In the genomic region with DNA sequence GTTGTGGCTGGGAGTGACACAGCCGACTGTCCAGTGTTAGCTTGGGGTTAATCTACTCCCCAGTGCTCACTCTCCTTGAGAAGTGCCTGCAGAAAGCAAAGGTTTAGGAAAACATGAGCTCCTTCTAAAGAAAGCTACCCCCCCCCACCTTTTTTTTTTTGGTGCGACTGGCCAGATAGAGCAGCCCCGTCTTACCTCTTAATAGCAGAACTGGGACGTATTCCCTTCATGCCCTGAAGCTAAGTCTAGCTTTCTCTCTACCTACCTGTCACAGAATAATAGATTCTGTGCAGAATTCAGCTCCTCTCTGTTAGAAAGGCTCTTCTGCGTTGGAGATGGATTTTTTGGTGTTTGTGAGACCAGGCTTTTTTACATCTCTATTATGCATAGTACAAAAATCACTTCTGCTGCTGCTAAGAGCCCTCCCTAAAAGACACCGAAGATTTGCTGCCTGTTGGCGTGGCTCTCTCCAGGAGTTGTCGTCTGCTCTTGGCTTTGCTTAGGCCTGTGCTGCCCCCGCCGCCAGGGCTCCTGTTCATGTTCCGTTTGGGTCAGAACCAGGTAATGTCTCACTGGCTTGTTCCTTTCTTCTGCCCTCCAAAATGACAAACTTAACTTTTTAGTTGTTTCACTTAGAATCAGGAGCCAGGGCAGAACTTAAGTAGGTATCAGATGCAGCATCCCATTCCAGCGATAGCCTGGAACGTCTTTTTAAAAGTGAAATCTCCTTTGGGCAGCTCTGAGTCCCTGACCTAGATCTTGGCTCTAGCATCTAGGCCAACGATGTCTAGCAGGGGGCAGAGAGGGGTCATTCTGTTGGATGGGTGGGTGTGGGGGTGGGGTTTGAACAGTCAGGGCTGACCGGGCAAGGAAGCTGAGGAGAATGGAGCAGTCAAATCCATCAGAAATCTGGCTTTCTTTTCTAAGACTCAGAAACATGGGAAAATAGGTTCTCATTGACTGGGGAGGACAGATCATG, we compare ENCODE assay signal across 8 cellular contexts. TPM values are rescaled to one million over a fixed set of nuclear protein-coding genes. Genes with fewer than 3 reads are reported as not detected.
DNase-seq lines count a peak whose midpoint lies in the region; ATAC-seq, FAIRE-seq and TF ChIP-seq lines count a peak whose summit lies in the region.

No MANE protein-coding gene starts in this region.

- H3K9ac ChIP-seq in skeletal muscle satellite cell (ENCODE audit: low read depth, low read length), result peak overlapping the region; percentile 99

- H3K4me3 ChIP-seq in skeletal muscle satellite cell (ENCODE audit: low read length), result peak overlapping the region; percentile 91

- no peaks in the 10 kb centered on the region for H3K9me3 Mint-ChIP-seq in WTC11

- intact Hi-C loops in left cardiac atrium (cut with DNase I), result loop anchor here (5.0 to 10.0 kb wide), 2 partner anchors 47 to 119 kb away; no protein-coding TSS in a partner anchor

- CTCF ChIA-PET in WTC11 (lab: Charles Lee), result interaction anchor here (0.8 to 1.4 kb wide), 4 partner anchors 8 to 125 kb away, joined by 3 to 7 read pairs (median 4); no protein-coding TSS in a partner anchor

- DNase-seq in GM19239 (ENCODE audit: insufficient read length, low spot score) (no peak), WTC11 (ENCODE audit: low spot score) (no peak), left cardiac atrium (no peak), DMS153 (lab: John Stamatoyannopoulos, UW) (no peak), COLO668 (lab: John Stamatoyannopoulos, UW; ENCODE audit: unreplicated experiment) (no peak), HT-29 (ENCODE audit: low spot score) (no peak)

- ATAC-seq in WTC11 (no peak), left cardiac atrium (peak; percentile 46 to 63), HG03460 (IDR thresholded peaks at IDR 0.05; ENCODE audit: unreplicated experiment) (no peak)

- peaks cover 52% of the 10 kb centered on the region for H3K4me1 ChIP-seq in skeletal muscle satellite cell (ENCODE audit: control insufficient read depth, insufficient read depth, low read length)

- no peaks in the 10 kb centered on the region for H3K36me3 Mint-ChIP-seq in WTC11

- peak overlapping the region; percentile 94 for H3K4me2 ChIP-seq in skeletal muscle satellite cell (ENCODE audit: low read length)

- H3K27ac Mint-ChIP-seq in WTC11, result peak overlapping the region; percentile 80; the same call in 1 of the 2 replicates

- peaks cover 8% of the 10 kb centered on the region; the same call in 1 of the 2 replicates for H3K27me3 Mint-ChIP-seq in WTC11 (ENCODE audit: low read depth)

- H3K4me3 Mint-ChIP-seq in WTC11, result peak overlapping the region; percentile 86

- H3K36me3 ChIP-seq in skeletal muscle satellite cell (ENCODE audit: insufficient read depth, low read length), result peaks cover 19% of the 10 kb centered on the region

- POLR2A ChIA-PET in WTC11 (lab: Charles Lee), result interaction anchor here (0.6 kb wide), 1 partner anchor 135 kb away, joined by 3 read pairs; no protein-coding TSS in a partner anchor

- FAIRE-seq in GM19239 (lab: Jason Lieb, UNC), result peak; percentile 14

- H3K27me3 ChIP-seq in skeletal muscle satellite cell (ENCODE audit: control insufficient read depth, insufficient read depth, low read length), result no peaks in the 10 kb centered on the region

- no peak for TF ChIP-seq CTCF in WTC11 (IDR thresholded peaks at IDR 0.05)

- no peaks in the 10 kb centered on the region for H3K9me3 ChIP-seq in skeletal muscle satellite cell (replicated peaks; ENCODE audit: low read length)

- H3K4me1 Mint-ChIP-seq in WTC11, result peaks cover 65% of the 10 kb centered on the region

TF ChIP-seq in WTC11, 78 proteins besides CTCF, POLR2A, EP300 and RAD21:
- no peak for TF ChIP-seq MXD4 (CRISPR knock-in tag; IDR thresholded peaks at IDR 0.05; ENCODE audit: borderline replicate concordance)
- TF ChIP-seq, protein P1, sequence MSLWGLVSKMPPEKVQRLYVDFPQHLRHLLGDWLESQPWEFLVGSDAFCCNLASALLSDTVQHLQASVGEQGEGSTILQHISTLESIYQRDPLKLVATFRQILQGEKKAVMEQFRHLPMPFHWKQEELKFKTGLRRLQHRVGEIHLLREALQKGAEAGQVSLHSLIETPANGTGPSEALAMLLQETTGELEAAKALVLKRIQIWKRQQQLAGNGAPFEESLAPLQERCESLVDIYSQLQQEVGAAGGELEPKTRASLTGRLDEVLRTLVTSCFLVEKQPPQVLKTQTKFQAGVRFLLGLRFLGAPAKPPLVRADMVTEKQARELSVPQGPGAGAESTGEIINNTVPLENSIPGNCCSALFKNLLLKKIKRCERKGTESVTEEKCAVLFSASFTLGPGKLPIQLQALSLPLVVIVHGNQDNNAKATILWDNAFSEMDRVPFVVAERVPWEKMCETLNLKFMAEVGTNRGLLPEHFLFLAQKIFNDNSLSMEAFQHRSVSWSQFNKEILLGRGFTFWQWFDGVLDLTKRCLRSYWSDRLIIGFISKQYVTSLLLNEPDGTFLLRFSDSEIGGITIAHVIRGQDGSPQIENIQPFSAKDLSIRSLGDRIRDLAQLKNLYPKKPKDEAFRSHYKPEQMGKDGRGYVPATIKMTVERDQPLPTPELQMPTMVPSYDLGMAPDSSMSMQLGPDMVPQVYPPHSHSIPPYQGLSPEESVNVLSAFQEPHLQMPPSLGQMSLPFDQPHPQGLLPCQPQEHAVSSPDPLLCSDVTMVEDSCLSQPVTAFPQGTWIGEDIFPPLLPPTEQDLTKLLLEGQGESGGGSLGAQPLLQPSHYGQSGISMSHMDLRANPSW (CRISPR knock-in tag; conservative IDR thresholded peaks at IDR 0.05; ENCODE audit: low read depth), result no peak
- TF ChIP-seq CBFB (CRISPR knock-in tag; IDR thresholded peaks at IDR 0.05; ENCODE audit: low read depth), result no peak
- TF ChIP-seq, protein P2, sequence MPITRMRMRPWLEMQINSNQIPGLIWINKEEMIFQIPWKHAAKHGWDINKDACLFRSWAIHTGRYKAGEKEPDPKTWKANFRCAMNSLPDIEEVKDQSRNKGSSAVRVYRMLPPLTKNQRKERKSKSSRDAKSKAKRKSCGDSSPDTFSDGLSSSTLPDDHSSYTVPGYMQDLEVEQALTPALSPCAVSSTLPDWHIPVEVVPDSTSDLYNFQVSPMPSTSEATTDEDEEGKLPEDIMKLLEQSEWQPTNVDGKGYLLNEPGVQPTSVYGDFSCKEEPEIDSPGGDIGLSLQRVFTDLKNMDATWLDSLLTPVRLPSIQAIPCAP (CRISPR knock-in tag; IDR thresholded peaks at IDR 0.05), result no peak
- TF ChIP-seq USF1 (CRISPR knock-in tag; IDR thresholded peaks at IDR 0.05), result 0 out of 2 replicates have a peak, but pooled peaks have one; percentile 1

RNA-seq across cellular contexts. Expression of gene TRIO, which starts 2.5 kb away (rescaled TPM):
- total RNA-seq in WTC11 (2021) (69.2 to 88.8 TPM (median 73.5 TPM) in 3 replicates), left cardiac atrium (10 to 100 TPM; 50.4 to 60.8 TPM)
- 692 and 744 TPM in 2 replicates for total RNA-seq in skeletal muscle satellite cell (2012; rRNA removed)
- 96.9 and 104 TPM in 2 replicates for total RNA-seq in HT-29 (2014; rRNA removed; shearing (Covaris generic))

Comparison
In these comparisons a context has a peak if more than half of its experiments do, and no peak if none do; other contexts are left out.
1. ATAC-seq: peak in left cardiac atrium (2 of 2); none in WTC11 (single experiment) and HG03460 (single experiment).